8 cellular contexts compared by ENCODE assay signal in the genomic region with DNA sequence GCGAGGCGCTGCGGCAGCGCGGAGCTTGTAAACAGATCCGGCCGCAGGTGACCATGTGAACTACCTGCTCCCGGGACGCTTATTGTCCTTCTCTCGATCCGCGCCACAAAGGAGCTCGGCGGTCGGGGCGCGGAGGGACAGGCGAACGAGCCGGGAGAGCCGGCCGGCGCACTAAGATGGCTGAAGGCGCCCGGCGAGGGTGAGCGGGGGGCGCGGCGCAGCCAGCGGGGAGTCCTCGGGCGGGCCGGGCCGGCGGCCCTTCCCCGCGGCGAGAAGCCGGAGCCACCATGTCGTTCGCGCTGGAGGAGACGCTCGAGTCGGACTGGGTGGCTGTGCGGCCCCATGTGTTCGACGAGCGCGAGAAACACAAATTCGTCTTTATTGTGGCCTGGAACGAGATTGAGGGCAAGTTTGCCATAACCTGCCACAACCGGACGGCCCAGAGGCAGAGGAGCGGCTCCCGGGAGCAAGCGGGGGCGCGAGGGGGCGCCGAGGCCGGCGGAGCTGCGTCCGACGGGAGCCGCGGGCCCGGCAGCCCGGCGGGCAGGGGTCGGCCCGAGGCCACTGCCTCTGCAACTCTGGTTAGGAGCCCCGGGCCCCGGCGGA. TPM values are rescaled to one million over a fixed set of nuclear protein-coding genes. Genes with fewer than 3 reads are reported as not detected.
A peak's percentile ranks its signal among the peaks of the same experiment; 100 is the strongest.
DNase-seq lines count a peak whose midpoint lies in the region; ATAC-seq, FAIRE-seq and TF ChIP-seq lines count a peak whose summit lies in the region.

No MANE protein-coding gene starts in this region.

- H3K4me1 ChIP-seq in A549 (peaks cover 14% of the 10 kb centered on the region; the same call in 1 of the 3 replicates), ascending aorta (peaks cover 5 to 10% of the 10 kb centered on the region in 2 donors), iPS DF 6.9 (ENCODE audit: control insufficient read depth, insufficient read depth, low read length) (no peaks in the 10 kb centered on the region)

- no peaks in the 10 kb centered on the region for H3K9me3 ChIP-seq in A549
- H3K9me3 ChIP-seq in ascending aorta, result no peaks in the 10 kb centered on the region
- no peaks in the 10 kb centered on the region for H3K9me3 ChIP-seq in iPS DF 6.9 (ENCODE audit: control insufficient read depth, insufficient read depth, low read length)

- TF ChIP-seq RAD21 in A549 (conservative IDR thresholded peaks at IDR 0.05 in 1 of 2, IDR thresholded peaks at IDR 0.05 in 1 of 2), result no peak

- H3K4me2 ChIP-seq in A549, result peak overlapping the region; percentile 67

- POLR2A ChIA-PET in A549 (lab: Yijun Ruan, JAX), result interaction anchor here (0.6 to 1.6 kb wide), 4 partner anchors 23 to 277 kb away, joined by 3 to 6 read pairs (median 4); a partner anchor contains a TSS

- no peak for FAIRE-seq in A549 (lab: Jason Lieb, UNC)

- H3K4me3 ChIP-seq in A549 (peak overlapping the region; percentile 67), ascending aorta (peak overlapping the region; percentile 70 to 91), iPS DF 6.9 (ENCODE audit: low read length) (peak overlapping the region; percentile 64), skin epidermis (peak overlapping the region; percentile 55 to 97 (median 90))

- H3K27ac ChIP-seq in A549, result peak overlapping the region; percentile 73 to 87
- peak overlapping the region; percentile 72 to 94 for H3K27ac ChIP-seq in ascending aorta
- H3K27ac ChIP-seq in iPS DF 6.9 (ENCODE audit: low read length), result no peak overlapping the region
- peak overlapping the region; percentile 52 to 95 (median 83) for H3K27ac ChIP-seq in skin epidermis

- no peaks in the 10 kb centered on the region for H3K27me3 ChIP-seq in ascending aorta
- no peaks in the 10 kb centered on the region for H3K27me3 ChIP-seq in iPS DF 6.9 (ENCODE audit: control insufficient read depth, insufficient read depth, low read length)

- no peaks in the 10 kb centered on the region for H3K36me3 ChIP-seq in ascending aorta
- peaks cover 2% of the 10 kb centered on the region; the same call in 1 of the 2 replicates for H3K36me3 ChIP-seq in iPS DF 6.9 (ENCODE audit: control insufficient read depth, insufficient read depth, low read length)

- intact Hi-C loops in ascending aorta (cut with DNase I), result loop anchor here (1.0 to 5.0 kb wide), 6 partner anchors 104 to 944 kb away; a partner anchor contains a TSS

- peak; percentile 21 to 49 for DNase-seq in A549 (ENCODE audit: low read depth in 1 of 2, low spot score in 1 of 2)
- DNase-seq in RKO (ENCODE audit: low spot score), result peak; percentile 9
- DNase-seq in ascending aorta (ENCODE audit: low spot score in 2 of 2), result peak in 1 of 2 donors; percentile 65
- DNase-seq in iPS DF 6.9 (ENCODE audit: low read depth, low spot score), result no peak
- no peak for DNase-seq in MV-4-11 (lab: John Stamatoyannopoulos, UW)

- TF ChIP-seq EP300 in A549 (IDR thresholded peaks at IDR 0.05), result no peak

- peak; percentile 51 to 65 for ATAC-seq in A549
- ATAC-seq in GM18502 (IDR thresholded peaks at IDR 0.05; ENCODE audit: poor library complexity, unreplicated experiment), result peak; percentile 39
- peak; percentile 15 for ATAC-seq in HG02973 (IDR thresholded peaks at IDR 0.05; ENCODE audit: unreplicated experiment)

- TF ChIP-seq CTCF in A549 (IDR thresholded peaks at IDR 0.05) (no peak), ascending aorta (IDR thresholded peaks at IDR 0.05) (no peak)

- CTCF ChIA-PET in A549 (lab: Yijun Ruan, JAX), result interaction anchor here (0.7 to 2.2 kb wide), 9 partner anchors 11 to 229 kb away, joined by 3 to 14 read pairs (median 4); no protein-coding TSS in a partner anchor

- no peak for TF ChIP-seq POLR2A in A549 (IDR thresholded peaks at IDR 0.05; ENCODE audit: low read length)

- WGBS in A549 (ENCODE audit: missing lambda C conversion rate), result 0% methylated on average over 20 of the region's 77 CpGs
- WGBS in iPS DF 6.9 (ENCODE audit: insufficient coverage, insufficient read length), result no CpG with 5 or more reads among the region's 77 CpGs

TF ChIP-seq in A549, 52 proteins besides CTCF, POLR2A, EP300 and RAD21:
- no peak for TF ChIP-seq HDAC2 (IDR thresholded peaks at IDR 0.05)
- peak; percentile 29; the same call in 1 of the 2 replicates for TF ChIP-seq PHF8 (IDR thresholded peaks at IDR 0.05; ENCODE audit: borderline replicate concordance, low read depth)
- TF ChIP-seq NR3C1 (IDR thresholded peaks at IDR 0.05), result no peak
- TF ChIP-seq NPAS2 (CRISPR knock-in tag; IDR thresholded peaks at IDR 0.05; ENCODE audit: borderline replicate concordance), result no peak
- TF ChIP-seq, protein P1, sequence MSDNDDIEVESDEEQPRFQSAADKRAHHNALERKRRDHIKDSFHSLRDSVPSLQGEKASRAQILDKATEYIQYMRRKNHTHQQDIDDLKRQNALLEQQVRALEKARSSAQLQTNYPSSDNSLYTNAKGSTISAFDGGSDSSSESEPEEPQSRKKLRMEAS (IDR thresholded peaks at IDR 0.05), result no peak
- TF ChIP-seq, protein P2, sequence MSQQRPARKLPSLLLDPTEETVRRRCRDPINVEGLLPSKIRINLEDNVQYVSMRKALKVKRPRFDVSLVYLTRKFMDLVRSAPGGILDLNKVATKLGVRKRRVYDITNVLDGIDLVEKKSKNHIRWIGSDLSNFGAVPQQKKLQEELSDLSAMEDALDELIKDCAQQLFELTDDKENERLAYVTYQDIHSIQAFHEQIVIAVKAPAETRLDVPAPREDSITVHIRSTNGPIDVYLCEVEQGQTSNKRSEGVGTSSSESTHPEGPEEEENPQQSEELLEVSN (IDR thresholded peaks at IDR 0.05; ENCODE audit: borderline replicate concordance, low read depth), result 0 out of 2 replicates have a peak, but pooled peaks have one; percentile 2
- no peak for TF ChIP-seq FOSL2 (IDR thresholded peaks at IDR 0.05)
- TF ChIP-seq FOSL2 (CRISPR knock-in tag; IDR thresholded peaks at IDR 0.05), result no peak
- no peak for TF ChIP-seq RCOR1 (IDR thresholded peaks at IDR 0.05; ENCODE audit: low read depth, low read length)
- TF ChIP-seq, protein P3, sequence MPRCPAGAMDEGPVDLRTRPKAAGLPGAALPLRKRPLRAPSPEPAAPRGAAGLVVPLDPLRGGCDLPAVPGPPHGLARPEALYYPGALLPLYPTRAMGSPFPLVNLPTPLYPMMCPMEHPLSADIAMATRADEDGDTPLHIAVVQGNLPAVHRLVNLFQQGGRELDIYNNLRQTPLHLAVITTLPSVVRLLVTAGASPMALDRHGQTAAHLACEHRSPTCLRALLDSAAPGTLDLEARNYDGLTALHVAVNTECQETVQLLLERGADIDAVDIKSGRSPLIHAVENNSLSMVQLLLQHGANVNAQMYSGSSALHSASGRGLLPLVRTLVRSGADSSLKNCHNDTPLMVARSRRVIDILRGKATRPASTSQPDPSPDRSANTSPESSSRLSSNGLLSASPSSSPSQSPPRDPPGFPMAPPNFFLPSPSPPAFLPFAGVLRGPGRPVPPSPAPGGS (IDR thresholded peaks at IDR 0.05), result 0 out of 3 replicates have a peak, but pooled peaks have one; percentile 1
- TF ChIP-seq RFX5 (IDR thresholded peaks at IDR 0.05), result no peak
- TF ChIP-seq MYC (IDR thresholded peaks at IDR 0.05; ENCODE audit: borderline replicate concordance, low read length), result no peak
- no peak for TF ChIP-seq BHLHE40 (IDR thresholded peaks at IDR 0.05; ENCODE audit: low read depth, low read length)
- no peak for TF ChIP-seq CHD2 (IDR thresholded peaks at IDR 0.05; ENCODE audit: low read length, partially characterized antibody)

RNA-seq across cellular contexts. Expression of a gene that starts 0.5 kb away (rescaled TPM):
- polyA plus RNA-seq in A549 (2011; rRNA removed), result 5.0 and 5.6 TPM in 2 replicates
- polyA plus RNA-seq in A549 (2012; cell fraction: cytosol; rRNA removed), result 0.74 and 0.93 TPM in 2 replicates
- polyA plus RNA-seq in A549 (2012; cell fraction: nucleus; rRNA removed), result 0.95 and 1.2 TPM in 2 replicates
- 2.5 to 4.2 TPM (median 2.9 TPM) in 3 replicates for polyA plus RNA-seq in A549 (2017; fragmentation: RNase III; extraction: RNeasy Plus Mini Kit Qiagen cat#74134 plus additional on column Dnase treatment)
- 3.8 and 3.9 TPM in 2 replicates for polyA minus RNA-seq in A549 (2011; rRNA and poly(A)+ RNA removed)
- 5.2 TPM for total RNA-seq in ascending aorta

Comparison
In these comparisons a context has a peak if more than half of its experiments do, and no peak if none do; other contexts are left out.
1. DNase-seq: peak in A549 (2 of 2) and RKO (single experiment); none in iPS DF 6.9 (single experiment) and MV-4-11 (single experiment).
2. Peak in every context shown above with its lines, with median percentiles within 50 percentile points of each other: ATAC-seq and H3K4me3 ChIP-seq.